ENCODE assay signal across 9 cellular contexts in the genomic region with DNA sequence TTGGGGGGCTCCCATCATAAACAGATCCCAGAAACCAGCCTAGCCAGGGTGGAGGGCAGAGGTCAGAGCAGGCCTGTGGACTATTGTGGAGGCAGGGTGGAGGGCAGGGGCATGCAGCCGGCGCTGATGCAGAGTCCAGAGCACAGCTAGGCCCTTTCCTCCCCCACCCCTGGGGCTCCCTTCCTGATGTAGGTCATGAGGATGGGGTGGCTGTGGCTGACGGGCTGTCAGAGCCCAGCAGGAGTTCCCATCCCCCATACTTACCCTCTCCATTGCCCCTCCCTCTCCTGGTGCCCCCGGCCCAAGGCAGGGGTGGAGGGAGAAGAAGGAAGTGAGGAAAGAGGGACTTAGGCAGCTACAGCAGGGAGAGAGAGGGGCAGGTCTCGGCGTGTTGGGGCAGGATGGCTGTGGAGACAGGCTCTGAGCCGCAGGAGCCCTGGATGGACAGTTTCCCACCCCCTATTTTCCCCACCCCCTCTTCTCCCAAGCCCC. TPM values are rescaled to one million over a fixed set of nuclear protein-coding genes. Genes with fewer than 3 reads are reported as not detected.
A peak's percentile ranks its signal among the peaks of the same experiment; 100 is the strongest.
DNase-seq lines count a peak whose midpoint lies in the region; ATAC-seq and TF ChIP-seq lines count a peak whose summit lies in the region.
"Had no signal": no experiment of that assay in that cellular context is flagged by ENCODE, and none has a peak within 500 bp of the region (broad histone marks: within the 10 kb centered on the region; RNA-seq: fewer than 3 reads in every experiment).

No MANE protein-coding gene starts in this region.

- intact Hi-C loops in Caco-2 (cut with micrococcal nuclease; ENCODE audit: unreplicated experiment) = no loop called here

- H3K27me3 Mint-ChIP-seq in Caco-2 (ENCODE audit: insufficient read depth, unreplicated experiment) (no peaks in the 10 kb centered on the region), brain (peaks cover 5% of the 10 kb centered on the region)
- H3K27me3 Mint-ChIP-seq in natural killer cell treated with Interleukin-12 subunit alpha and Interleukin-12 subunit beta and Interleukin-15 and Interleukin-18, amount 100 ng/mL, for 72 hours = no peaks in the 10 kb centered on the region

- H3K36me3 Mint-ChIP-seq in Caco-2 (ENCODE audit: insufficient read depth, unreplicated experiment) (peaks cover 13% of the 10 kb centered on the region), brain (no peaks in the 10 kb centered on the region)
- no peaks in the 10 kb centered on the region for H3K36me3 Mint-ChIP-seq in natural killer cell treated with Interleukin-12 subunit alpha and Interleukin-12 subunit beta and Interleukin-15 and Interleukin-18, amount 100 ng/mL, for 72 hours

- no TSS peak for BruUV-seq in Caco-2 (replicated peaks; lab: Mats Ljungman, UMichigan)

- DNase-seq in Caco-2 (no peak), NCI-H1105 (lab: John Stamatoyannopoulos, UW) (peak; percentile 46), GM10266 (ENCODE audit: extremely low spot score) (no peak), NCI-H2029 (lab: John Stamatoyannopoulos, UW) (no peak)
- DNase-seq in natural killer cell treated with Interleukin-12 subunit alpha and Interleukin-12 subunit beta and Interleukin-15 and Interleukin-18, amount 100 ng/mL, for 72 hours (ENCODE audit: low spot score) = no peak
- DNase-seq in stimulated activated CD4-positive, alpha-beta T cell treated with anti-CD3 and anti-CD28 coated beads, Interleukin-4, amount 100 ng/mL, for 24 hours = no peak
- DNase-seq: NCI-H446 had no signal

- H3K4me3 Mint-ChIP-seq in Caco-2 (ENCODE audit: unreplicated experiment) (peak overlapping the region; percentile 49), brain (peak overlapping the region; percentile 67 to 87 (median 78))
- H3K4me3 Mint-ChIP-seq in natural killer cell treated with Interleukin-12 subunit alpha and Interleukin-12 subunit beta and Interleukin-15 and Interleukin-18, amount 100 ng/mL, for 72 hours = peak overlapping the region; percentile 64

- H3K9me3 ChIP-seq in Caco-2 = no peaks in the 10 kb centered on the region

- H3K9me3 Mint-ChIP-seq in Caco-2 (ENCODE audit: unreplicated experiment) (no peaks in the 10 kb centered on the region), brain (no peaks in the 10 kb centered on the region)
- H3K9me3 Mint-ChIP-seq in natural killer cell treated with Interleukin-12 subunit alpha and Interleukin-12 subunit beta and Interleukin-15 and Interleukin-18, amount 100 ng/mL, for 72 hours = no peaks in the 10 kb centered on the region

- H3K27me3 ChIP-seq in Caco-2 (replicated peaks; ENCODE audit: control insufficient read depth, insufficient read depth, low read length) = no peaks in the 10 kb centered on the region

- POLR2A ChIA-PET in Caco-2 (lab: Charles Lee) = interaction anchor here (0.9 kb wide), 1 partner anchor 109 kb away, joined by 3 read pairs; the partner anchor contains the start of gene HNRNPA1

- no peak for TF ChIP-seq CTCF in Caco-2 (IDR thresholded peaks at IDR 0.05; ENCODE audit: insufficient read depth in 1 of 2, low read depth in 1 of 2, low read length in 1 of 2, severe bottlenecking in 1 of 2, unreplicated experiment in 1 of 2)
- TF ChIP-seq CTCF in brain (conservative IDR thresholded peaks at IDR 0.05) = no peak
- no peak for TF ChIP-seq CTCF in GM10266 (IDR thresholded peaks at IDR 0.05; ENCODE audit: control insufficient read depth, insufficient read depth, low read depth, missing control alignments)

- peaks cover 34% of the 10 kb centered on the region for H3K4me1 ChIP-seq in Caco-2

- peaks cover 22% of the 10 kb centered on the region for H3K4me1 Mint-ChIP-seq in Caco-2 (ENCODE audit: low read depth, unreplicated experiment)
- peaks cover 95% of the 10 kb centered on the region for H3K4me1 Mint-ChIP-seq in brain
- peaks cover 32 to 34% of the 10 kb centered on the region in 2 donors for H3K4me1 Mint-ChIP-seq in natural killer cell treated with Interleukin-12 subunit alpha and Interleukin-12 subunit beta and Interleukin-15 and Interleukin-18, amount 100 ng/mL, for 72 hours (ENCODE audit: low read depth in 2 of 2)

- peak overlapping the region; percentile 67 for H3K4me3 ChIP-seq in Caco-2 (ENCODE audit: low read depth, low read length)

- peak in 1 of 2 donors; percentile 10 for ATAC-seq in natural killer cell treated with Interleukin-12 subunit alpha and Interleukin-12 subunit beta and Interleukin-15 and Interleukin-18, amount 100 ng/mL, for 72 hours
- ATAC-seq in GM18867 (IDR thresholded peaks at IDR 0.05; ENCODE audit: unreplicated experiment) = no peak

- no peaks in the 10 kb centered on the region for H3K36me3 ChIP-seq in Caco-2 (ENCODE audit: control insufficient read depth, insufficient read depth, low read length)

- CTCF ChIA-PET in Caco-2 (lab: Charles Lee) = no interaction called here

- H3K27ac Mint-ChIP-seq in Caco-2 (ENCODE audit: unreplicated experiment) (no peak overlapping the region), brain (peak overlapping the region in 3 of 5 experiments; percentile 11 to 92 (median 78))
- H3K27ac Mint-ChIP-seq in natural killer cell treated with Interleukin-12 subunit alpha and Interleukin-12 subunit beta and Interleukin-15 and Interleukin-18, amount 100 ng/mL, for 72 hours = peak overlapping the region in 1 of 2 donors; percentile 3

RNA-seq across cellular contexts. Expression of gene ZNF385A, which starts 5.7 kb away (rescaled TPM):
- 8.4 and 9.4 TPM in 2 replicates for total RNA-seq in Caco-2 (2022)
- 109 TPM for polyA plus RNA-seq in brain (ENCODE audit: insufficient read depth, low read depth, low replicate concordance)
- 1 to 10 TPM; 1.1 to 1.5 TPM for total RNA-seq in natural killer cell treated with Interleukin-12 subunit alpha and Interleukin-12 subunit beta and Interleukin-15 and Interleukin-18, amount 100 ng/mL, for 72 hours

RNA-seq across cellular contexts. Expression of gene GPR84, which starts 25.9 kb away (rescaled TPM):
- total RNA-seq in Caco-2 (2022) = not detected in 2 replicates
- not detected for polyA plus RNA-seq in brain (ENCODE audit: insufficient read depth, low read depth, low replicate concordance)
- total RNA-seq in natural killer cell treated with Interleukin-12 subunit alpha and Interleukin-12 subunit beta and Interleukin-15 and Interleukin-18, amount 100 ng/mL, for 72 hours = 10 to 100 TPM; 23.5 to 91.5 TPM

RNA-seq across cellular contexts. Expression of gene ITGA5, which starts 28.8 kb away (rescaled TPM):
- total RNA-seq in Caco-2 (2022) = 17.3 and 22.3 TPM in 2 replicates
- polyA plus RNA-seq in brain (ENCODE audit: insufficient read depth, low read depth, low replicate concordance) = 12.0 TPM
- total RNA-seq in natural killer cell treated with Interleukin-12 subunit alpha and Interleukin-12 subunit beta and Interleukin-15 and Interleukin-18, amount 100 ng/mL, for 72 hours = 10 to 100 TPM; 31.8 to 32.1 TPM

Comparison
In these comparisons a context has a peak if more than half of its experiments do, and no peak if none do; other contexts are left out.
1. RNA of gene GPR84, which starts 25.9 kb away (total RNA-seq): 23.5 to 91.5 TPM in natural killer cell treated with Interleukin-12 subunit alpha and Interleukin-12 subunit beta and Interleukin-15 and Interleukin-18, amount 100 ng/mL, for 72 hours; not detected in Caco-2; every median in the first group is over 10 times any median in the second.
2. Peak in every context shown above with its lines, with median percentiles within 50 percentile points of each other: H3K4me3 Mint-ChIP-seq.